Comparison of ENCODE assay signal across 7 cellular contexts in the genomic region with DNA sequence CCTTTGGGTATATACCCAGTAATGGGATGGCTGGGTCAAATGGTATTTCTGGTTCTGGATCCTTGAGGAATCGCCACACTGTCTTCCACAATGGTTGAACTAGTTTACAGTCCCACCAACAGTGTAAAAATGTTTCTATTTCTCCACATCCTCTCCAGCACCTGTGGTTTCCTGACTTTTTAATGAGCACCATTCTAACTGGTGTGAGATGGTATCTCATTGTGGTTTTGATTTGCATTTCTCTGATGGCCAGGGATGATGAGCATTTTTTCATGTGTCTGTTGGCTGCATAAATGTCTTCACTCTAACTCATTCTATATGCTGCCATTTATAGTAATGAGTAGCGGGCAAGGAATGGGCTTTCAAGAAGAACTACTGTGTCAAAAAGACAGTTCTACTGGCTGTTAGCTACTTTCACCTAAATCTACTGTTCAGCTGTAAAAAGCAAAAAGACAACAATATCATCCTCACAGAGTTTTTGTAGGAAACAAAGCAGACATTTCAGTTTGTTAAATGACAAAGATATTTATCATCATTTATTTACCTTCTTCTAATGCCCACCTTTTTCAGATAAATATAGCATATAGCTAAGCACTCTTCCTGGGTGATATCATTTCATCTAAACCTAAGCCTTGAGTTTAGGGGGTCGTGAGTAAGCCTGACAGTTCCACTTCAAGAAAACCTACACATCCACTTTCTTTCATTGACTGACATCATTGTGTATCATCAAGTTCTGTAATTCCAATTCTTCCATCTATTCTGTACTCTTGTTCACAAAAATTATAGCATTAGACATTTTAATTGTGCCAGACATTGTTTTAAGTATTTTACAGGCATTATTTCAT.
DNase-seq lines count a peak whose midpoint lies in the region; ATAC-seq and TF ChIP-seq lines count a peak whose summit lies in the region.
"Not testable (repeated sequence)": the region's sequence is repeated elsewhere in the genome, so short reads cannot be mapped to it uniquely, and the experiment has no call there.

No MANE protein-coding gene starts in this region.

- not testable (repeated sequence) for H3K4me3 ChIP-seq in CD8-positive, alpha-beta memory T cell (ENCODE audit: low read length); RWPE2 (ENCODE audit: severe bottlenecking)

- peak overlapping the region in 7 of 8 donors; percentile 33 to 75 (median 58) for H3K27ac Mint-ChIP-seq in CD8-positive, alpha-beta memory T cell
- peak overlapping the region; percentile 63 for H3K27ac Mint-ChIP-seq in activated CD4-positive, alpha-beta memory T cell treated with anti-CD3 and anti-CD28 coated beads for 36 hours
- H3K27ac Mint-ChIP-seq in activated T-helper 2 cell treated with anti-CD3 and anti-CD28 coated beads, Interferon-gamma antibody, Interleukin-2, Interleukin-4, amounts not matched to agents 10 μg/mL and 5 μg/mL and 100 μg/mL, durations not matched to agents 14 hours and 24 hours and 36 hours = peak overlapping the region; percentile 45
- peak overlapping the region; percentile 52 to 67 (median 57) for H3K27ac Mint-ChIP-seq in nephron

- not testable (repeated sequence) for H3K36me3 ChIP-seq in CD8-positive, alpha-beta memory T cell (ENCODE audit: insufficient read depth, low read length); RWPE2 (ENCODE audit: low read depth)

- peaks cover 41% of the 10 kb centered on the region for H3K4me1 ChIP-seq in CD8-positive, alpha-beta memory T cell (ENCODE audit: insufficient read depth, low read length)
- peaks cover 32% of the 10 kb centered on the region for H3K4me1 ChIP-seq in RWPE2 (ENCODE audit: insufficient read depth, poor library complexity, severe bottlenecking)

- not testable (repeated sequence) for ATAC-seq in RWPE2 (ENCODE audit: low read depth)

- TF ChIP-seq CTCF in RWPE2 (IDR thresholded peaks at IDR 0.05; ENCODE audit: poor library complexity, severe bottlenecking); nephron (IDR thresholded peaks at IDR 0.05; ENCODE audit: unreplicated experiment in 3 of 3): not testable (repeated sequence)

- in situ Hi-C loops in KBM-7 (cut with MboI; ENCODE audit: low pct_unique_long_range_greater_than_20kb, low sequenced_read_pairs) = not testable (repeated sequence)

- CTCF ChIA-PET in CD8-positive, alpha-beta memory T cell (lab: Charles Lee) = interaction anchor here (0.7 to 0.9 kb wide), 2 partner anchors 11 to 48 kb away, joined by 3 read pairs; no protein-coding TSS in a partner anchor
- CTCF ChIA-PET in activated CD4-positive, alpha-beta memory T cell treated with anti-CD3 and anti-CD28 coated beads for 36 hours (lab: Charles Lee) = interaction anchor here (1.2 kb wide), 1 partner anchor 98 kb away, joined by 4 read pairs; no protein-coding TSS in a partner anchor

- POLR2A ChIA-PET in CD8-positive, alpha-beta memory T cell (lab: Charles Lee) = interaction anchor here (0.8 to 1.2 kb wide), 2 partner anchors 14 to 19 kb away, joined by 3 to 4 read pairs; no protein-coding TSS in a partner anchor
- POLR2A ChIA-PET in activated CD4-positive, alpha-beta memory T cell treated with anti-CD3 and anti-CD28 coated beads for 36 hours (lab: Charles Lee) = interaction anchor here (0.6 kb wide), 1 partner anchor 160 kb away, joined by 3 read pairs; no protein-coding TSS in a partner anchor

- peak in 2 of 5 donors; percentile 42 to 64 for DNase-seq in CD8-positive, alpha-beta memory T cell
- DNase-seq in KBM-7 = peak; percentile 43
- not testable (repeated sequence) for DNase-seq in RWPE2 (ENCODE audit: low spot score); activated CD4-positive, alpha-beta memory T cell treated with anti-CD3 and anti-CD28 coated beads for 36 hours; activated T-helper 2 cell treated with anti-CD3 and anti-CD28 coated beads, Interferon-gamma antibody, Interleukin-2, Interleukin-4, amounts not matched to agents 10 μg/mL and 5 μg/mL and 100 μg/mL, durations not matched to agents 14 hours and 24 hours and 36 hours (ENCODE audit: low spot score)
- peak; percentile 69 for DNase-seq in central memory CD4-positive, alpha-beta T cell

- not testable (repeated sequence) for H3K27ac ChIP-seq in CD8-positive, alpha-beta memory T cell (ENCODE audit: low read depth, low read length)
- H3K27ac ChIP-seq in RWPE2 (ENCODE audit: poor library complexity, severe bottlenecking) = peak overlapping the region; percentile 24

- peak overlapping the region; percentile 42 to 76 (median 72) for H3K4me3 Mint-ChIP-seq in CD8-positive, alpha-beta memory T cell
- H3K4me3 Mint-ChIP-seq in activated CD4-positive, alpha-beta memory T cell treated with anti-CD3 and anti-CD28 coated beads for 36 hours; activated T-helper 2 cell treated with anti-CD3 and anti-CD28 coated beads, Interferon-gamma antibody, Interleukin-2, Interleukin-4, amounts not matched to agents 10 μg/mL and 5 μg/mL and 100 μg/mL, durations not matched to agents 14 hours and 24 hours and 36 hours (ENCODE audit: low read depth); nephron: not testable (repeated sequence)

- peaks cover 64 to 80% (median 79%) of the 10 kb centered on the region in 3 donors for H3K4me1 Mint-ChIP-seq in CD8-positive, alpha-beta memory T cell
- peaks cover 73% of the 10 kb centered on the region for H3K4me1 Mint-ChIP-seq in activated CD4-positive, alpha-beta memory T cell treated with anti-CD3 and anti-CD28 coated beads for 36 hours (ENCODE audit: low read depth)
- H3K4me1 Mint-ChIP-seq in activated T-helper 2 cell treated with anti-CD3 and anti-CD28 coated beads, Interferon-gamma antibody, Interleukin-2, Interleukin-4, amounts not matched to agents 10 μg/mL and 5 μg/mL and 100 μg/mL, durations not matched to agents 14 hours and 24 hours and 36 hours (ENCODE audit: low read depth) = peaks cover 69% of the 10 kb centered on the region
- H3K4me1 Mint-ChIP-seq in nephron = peaks cover 46% of the 10 kb centered on the region

- not testable (repeated sequence) for H3K36me3 Mint-ChIP-seq in CD8-positive, alpha-beta memory T cell; activated CD4-positive, alpha-beta memory T cell treated with anti-CD3 and anti-CD28 coated beads for 36 hours
- peaks cover 25% of the 10 kb centered on the region for H3K36me3 Mint-ChIP-seq in activated T-helper 2 cell treated with anti-CD3 and anti-CD28 coated beads, Interferon-gamma antibody, Interleukin-2, Interleukin-4, amounts not matched to agents 10 μg/mL and 5 μg/mL and 100 μg/mL, durations not matched to agents 14 hours and 24 hours and 36 hours (ENCODE audit: low read depth)
- peaks cover 31% of the 10 kb centered on the region for H3K36me3 Mint-ChIP-seq in nephron (ENCODE audit: low read depth)

- H3K9me3 ChIP-seq in CD8-positive, alpha-beta memory T cell (ENCODE audit: low read length); RWPE2 (ENCODE audit: severe bottlenecking): not testable (repeated sequence)

- intact Hi-C loops in activated CD4-positive, alpha-beta memory T cell treated with anti-CD3 and anti-CD28 coated beads for 36 hours (cut with micrococcal nuclease) = not testable (repeated sequence)
- intact Hi-C loops in activated T-helper 2 cell treated with anti-CD3 and anti-CD28 coated beads, Interferon-gamma antibody, Interleukin-2, Interleukin-4, amounts not matched to agents 10 μg/mL and 5 μg/mL and 100 μg/mL, durations not matched to agents 14 hours and 24 hours and 36 hours (cut with micrococcal nuclease) = loop anchor here (10.0 kb wide), 1 partner anchor 573 kb away; no protein-coding TSS in a partner anchor

- H3K27me3 ChIP-seq in CD8-positive, alpha-beta memory T cell (ENCODE audit: insufficient read depth, low read length, poor library complexity, severe bottlenecking); RWPE2 (ENCODE audit: insufficient read depth, poor library complexity, severe bottlenecking): not testable (repeated sequence)

- not testable (repeated sequence) for H3K9me3 Mint-ChIP-seq in CD8-positive, alpha-beta memory T cell; activated CD4-positive, alpha-beta memory T cell treated with anti-CD3 and anti-CD28 coated beads for 36 hours; activated T-helper 2 cell treated with anti-CD3 and anti-CD28 coated beads, Interferon-gamma antibody, Interleukin-2, Interleukin-4, amounts not matched to agents 10 μg/mL and 5 μg/mL and 100 μg/mL, durations not matched to agents 14 hours and 24 hours and 36 hours; nephron

- H3K27me3 Mint-ChIP-seq in CD8-positive, alpha-beta memory T cell; activated CD4-positive, alpha-beta memory T cell treated with anti-CD3 and anti-CD28 coated beads for 36 hours; activated T-helper 2 cell treated with anti-CD3 and anti-CD28 coated beads, Interferon-gamma antibody, Interleukin-2, Interleukin-4, amounts not matched to agents 10 μg/mL and 5 μg/mL and 100 μg/mL, durations not matched to agents 14 hours and 24 hours and 36 hours (ENCODE audit: low read depth); nephron (ENCODE audit: low read depth): not testable (repeated sequence)
